In genomic region chr4:17681921-17682566, GRCh38 we compare ENCODE assay signal across 24 cellular contexts.
A peak's percentile ranks its signal among the peaks of the same experiment; 100 is the strongest.
DNase-seq lines count a peak whose midpoint lies in the region; ATAC-seq, FAIRE-seq and TF ChIP-seq lines count a peak whose summit lies in the region.
"Had no signal": no experiment of that assay in that cellular context is flagged by ENCODE, and none has a peak within 500 bp of the region (broad histone marks: within the 10 kb centered on the region; RNA-seq: fewer than 3 reads in every experiment).

No MANE protein-coding gene starts in this region.

- no peak overlapping the region for H3K4me3 Mint-ChIP-seq in mesothelial cell of epicardium
- H3K4me3 Mint-ChIP-seq: B cell; CD4-positive, alpha-beta T cell; CD8-positive, alpha-beta T cell had no signal

- peak; percentile 45 to 78 (median 58) for ATAC-seq in psoas muscle
- ATAC-seq: A549; CD8-positive, alpha-beta T cell had no signal

- POLR2A ChIA-PET in GM10248 (lab: Yijun Ruan, JAX) = no interaction called here

- intact Hi-C loops in psoas muscle (cut with DNase I) = no loop called here

- H3K9ac ChIP-seq in skeletal muscle tissue (ENCODE audit: low read depth in 1 of 3, low read length in 3 of 3) = no peak overlapping the region
- H3K9ac ChIP-seq: BLaER1 treated with 17β-estradiol and CSF1 and Interleukin-3, amounts not matched to agents 10 nM and 100 nM had no signal

- DNase-seq in GM10248 (ENCODE audit: extremely low spot score) (peak; percentile 0), psoas muscle (no peak), mesothelial cell of epicardium (ENCODE audit: low spot score in 2 of 2, unreplicated experiment in 2 of 2) (no peak), D721Med (ENCODE audit: insufficient read length, low spot score) (no peak)
- DNase-seq: AML-193; Caco-2; Calu3; CD4-positive, alpha-beta T cell; CD8-positive, alpha-beta T cell; DMS 273 treated with DMSO at 0.1 percent for 48 hours; DMS153; DMS53; DMS79; DND-41; EL; GDM1 had no signal

- H3K27ac ChIP-seq in psoas muscle (peak overlapping the region; percentile 68), skeletal muscle tissue (ENCODE audit: low read depth, low read length) (peak overlapping the region; percentile 63)
- H3K27ac ChIP-seq: 22Rv1; A549; BLaER1 treated with 17β-estradiol and CSF1 and Interleukin-3, amounts not matched to agents 10 nM and 100 nM; C4-2B had no signal

- no peak for TF ChIP-seq CTCF in GM10248 (IDR thresholded peaks at IDR 0.05; ENCODE audit: control extremely low read depth, extremely low read depth, low read depth, missing control alignments)
- TF ChIP-seq CTCF in psoas muscle (IDR thresholded peaks at IDR 0.05) = no peak
- no peak for TF ChIP-seq CTCF in mesothelial cell of epicardium (IDR thresholded peaks at IDR 0.05; ENCODE audit: unreplicated experiment)
- no peak for TF ChIP-seq CTCF in D721Med (IDR thresholded peaks at IDR 0.05; ENCODE audit: insufficient read depth, missing control alignments)

- no peak for FAIRE-seq in D721Med (lab: Jason Lieb, UNC)
- FAIRE-seq: A549, GM12891, GM19239 had no signal

- H3K9me3 Mint-ChIP-seq in mesothelial cell of epicardium = peaks cover 30% of the 10 kb centered on the region
- H3K9me3 Mint-ChIP-seq: CD4-positive, alpha-beta T cell; CD8-positive, alpha-beta T cell had no signal

- H3K36me3 ChIP-seq in psoas muscle (ENCODE audit: insufficient read depth in 1 of 2, low read depth in 1 of 2) = no peaks in the 10 kb centered on the region
- H3K36me3 ChIP-seq in skeletal muscle tissue (ENCODE audit: control insufficient read depth in 3 of 3, insufficient read depth in 3 of 3, low read length in 3 of 3) = no peaks in the 10 kb centered on the region
- H3K36me3 ChIP-seq: BLaER1 treated with 17β-estradiol and CSF1 and Interleukin-3, amounts not matched to agents 10 nM and 100 nM had no signal

- H3K9me3 ChIP-seq in psoas muscle (no peaks in the 10 kb centered on the region), skeletal muscle tissue (ENCODE audit: control insufficient read depth in 3 of 3, low read length in 3 of 3) (no peaks in the 10 kb centered on the region)
- H3K9me3 ChIP-seq: A549, Caco-2 had no signal

- CTCF ChIA-PET in GM10248 (lab: Yijun Ruan, JAX) = interaction anchor here (1.2 kb wide), 1 partner anchor 13 kb away, joined by 3 read pairs; no protein-coding TSS in a partner anchor

- WGBS in psoas muscle, 3 donors = 50 to 71% (median 58%) methylated on average over 7 of the region's 7 CpGs

- H3K27me3 Mint-ChIP-seq in mesothelial cell of epicardium (ENCODE audit: low read depth) = peaks cover 10% of the 10 kb centered on the region
- H3K27me3 Mint-ChIP-seq: CD4-positive, alpha-beta T cell had no signal

- H3K27ac Mint-ChIP-seq in mesothelial cell of epicardium = no peak overlapping the region
- H3K27ac Mint-ChIP-seq: B cell; CD4-positive, alpha-beta T cell; CD8-positive, alpha-beta T cell had no signal

- peaks cover 4% of the 10 kb centered on the region for H3K4me1 ChIP-seq in psoas muscle
- peaks cover 6 to 20% (median 9%) of the 10 kb centered on the region in 3 donors for H3K4me1 ChIP-seq in skeletal muscle tissue (ENCODE audit: control insufficient read depth in 3 of 3, insufficient read depth in 3 of 3, low read length in 3 of 3)
- H3K4me1 ChIP-seq: A549, Caco-2 had no signal

- H3K36me3 Mint-ChIP-seq in mesothelial cell of epicardium = no peaks in the 10 kb centered on the region
- H3K36me3 Mint-ChIP-seq: CD8-positive, alpha-beta T cell had no signal

- H3K4me1 Mint-ChIP-seq in mesothelial cell of epicardium = no peaks in the 10 kb centered on the region
- H3K4me1 Mint-ChIP-seq: B cell had no signal

- H3K27me3 ChIP-seq in psoas muscle (ENCODE audit: insufficient read depth in 3 of 3, low read length in 2 of 3) = no peaks in the 10 kb centered on the region
- no peaks in the 10 kb centered on the region for H3K27me3 ChIP-seq in skeletal muscle tissue (ENCODE audit: control insufficient read depth in 3 of 3, insufficient read depth in 3 of 3, low read length in 3 of 3)
- H3K27me3 ChIP-seq: BLaER1 treated with 17β-estradiol and CSF1 and Interleukin-3, amounts not matched to agents 10 nM and 100 nM had no signal

- no peak overlapping the region for H3K4me3 ChIP-seq in psoas muscle
- H3K4me3 ChIP-seq in skeletal muscle tissue (ENCODE audit: low read length in 3 of 3) = no peak overlapping the region
- H3K4me3 ChIP-seq: A549; BLaER1 treated with 17β-estradiol and CSF1 and Interleukin-3, amounts not matched to agents 10 nM and 100 nM had no signal
